Comparison of ENCODE assay signal across 8 cellular contexts in the genomic region with DNA sequence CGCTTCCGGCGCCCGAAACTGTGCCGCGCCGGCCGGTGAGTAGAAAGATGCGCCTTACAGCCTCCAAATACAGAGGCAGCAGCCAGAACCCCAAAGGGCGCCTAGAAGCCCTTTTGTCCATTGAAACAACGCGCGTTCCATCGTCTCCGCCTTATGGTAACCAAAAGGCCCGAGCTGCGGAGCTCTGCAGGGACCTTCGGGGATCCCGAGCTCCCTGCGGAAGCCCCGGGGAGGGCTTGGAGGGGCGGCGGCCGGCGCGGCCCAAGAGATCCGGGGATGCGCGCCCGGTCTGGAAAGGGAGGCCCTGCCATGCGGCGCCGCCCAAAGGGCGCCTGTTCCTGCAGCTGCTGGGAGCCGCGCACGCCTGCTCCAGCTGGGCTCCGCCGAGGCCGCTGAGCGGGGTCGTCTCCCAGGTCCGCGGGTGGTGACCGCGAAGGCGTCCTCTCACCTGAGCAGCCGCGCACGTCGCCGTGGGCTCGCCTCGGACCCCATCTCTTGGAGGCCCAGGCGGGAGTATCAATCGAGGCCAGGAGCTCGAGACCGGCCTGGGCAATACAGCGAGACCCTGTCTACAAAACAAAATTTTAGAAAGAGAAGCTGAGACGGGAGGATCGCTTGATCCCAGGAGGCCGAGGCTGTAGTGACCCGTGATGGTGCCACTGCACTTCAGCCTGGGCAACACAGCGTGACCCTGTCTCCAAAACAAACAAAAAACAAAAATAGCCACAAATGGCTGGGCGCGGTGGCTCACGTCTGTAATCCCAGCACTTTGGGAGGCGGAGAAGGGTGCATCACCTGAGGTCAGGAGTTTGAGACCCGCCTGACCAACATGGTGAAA. TPM values are rescaled to one million over a fixed set of nuclear protein-coding genes. Genes with fewer than 3 reads are reported as not detected.
DNase-seq lines count a peak whose midpoint lies in the region; ATAC-seq and TF ChIP-seq lines count a peak whose summit lies in the region.

No MANE protein-coding gene starts in this region.

- H3K4me1 Mint-ChIP-seq in CD8-positive, alpha-beta T cell (ENCODE audit: low read depth), result peaks cover 57% of the 10 kb centered on the region

- H3K27ac Mint-ChIP-seq in CD8-positive, alpha-beta T cell, result peak overlapping the region; percentile 97

- CTCF ChIA-PET in CD8-positive, alpha-beta T cell (lab: Charles Lee), result interaction anchor here (1.0 to 4.3 kb wide), 4 partner anchors 9 to 252 kb away, joined by 4 to 34 read pairs (median 8); no protein-coding TSS in a partner anchor

- H3K9me3 Mint-ChIP-seq in CD8-positive, alpha-beta T cell, result no peaks in the 10 kb centered on the region

- peak overlapping the region; percentile 91 for H3K4me3 Mint-ChIP-seq in CD8-positive, alpha-beta T cell

- H3K27me3 Mint-ChIP-seq in CD8-positive, alpha-beta T cell (ENCODE audit: low read depth), result no peaks in the 10 kb centered on the region

- no peaks in the 10 kb centered on the region for H3K36me3 ChIP-seq in CD8-positive, alpha-beta T cell (ENCODE audit: insufficient read depth, low read length)

- peak overlapping the region; percentile 84 for H3K27ac ChIP-seq in CD8-positive, alpha-beta T cell (ENCODE audit: low read depth, low read length)

- TF ChIP-seq CTCF in CD8-positive, alpha-beta T cell (IDR thresholded peaks at IDR 0.05), result no peak
- TF ChIP-seq CTCF in fibroblast of villous mesenchyme (IDR thresholded peaks at IDR 0.05; ENCODE audit: insufficient read depth, low read depth, low read length), result no peak
- no peak for TF ChIP-seq CTCF in omental fat pad (IDR thresholded peaks at IDR 0.05)

- peaks cover 44% of the 10 kb centered on the region for H3K4me1 ChIP-seq in CD8-positive, alpha-beta T cell (ENCODE audit: insufficient read depth, low read length)

- H3K9me3 ChIP-seq in CD8-positive, alpha-beta T cell (ENCODE audit: low read length), result no peaks in the 10 kb centered on the region

- H3K36me3 Mint-ChIP-seq in CD8-positive, alpha-beta T cell, result peaks cover 3% of the 10 kb centered on the region

- peak overlapping the region; percentile 91 for H3K4me3 ChIP-seq in CD8-positive, alpha-beta T cell (ENCODE audit: low read depth, low read length)
- peak overlapping the region; percentile 82 for H3K4me3 ChIP-seq in fibroblast of villous mesenchyme (ENCODE audit: low read depth, low read length)

- intact Hi-C loops in CD8-positive, alpha-beta T cell (cut with DNase I, micrococcal nuclease), result loop anchor here in 1 of 2 experiments (1.0 kb wide), 1 partner anchor 67 kb away; the partner anchor contains the start of gene C16orf95

- no peaks in the 10 kb centered on the region for H3K27me3 ChIP-seq in CD8-positive, alpha-beta T cell (ENCODE audit: insufficient read depth, low read length)

- POLR2A ChIA-PET in CD8-positive, alpha-beta T cell (lab: Charles Lee), result interaction anchor here (0.9 to 3.5 kb wide), 11 partner anchors 9 to 566 kb away, joined by 3 to 46 read pairs (median 4); partner anchors contain the start of genes BANP, C16orf95, KLHDC4 and MAP1LC3B

- DNase-seq in CD8-positive, alpha-beta T cell, result no peak
- peak; percentile 61 for DNase-seq in T1000 (lab: John Stamatoyannopoulos, UW)
- DNase-seq in fibroblast of villous mesenchyme (ENCODE audit: low read depth), result no peak
- no peak for DNase-seq in omental fat pad (ENCODE audit: low spot score)
- DNase-seq in cortex of kidney (lab: John Stamatoyannopoulos, UW), result no peak
- DNase-seq in GOT3 (lab: John Stamatoyannopoulos, UW), result no peak

- ATAC-seq in CD8-positive, alpha-beta T cell, result no peak
- ATAC-seq in GM19324 (IDR thresholded peaks at IDR 0.05; ENCODE audit: low FRiP score, unreplicated experiment) (peak; percentile 1), HG03457 (IDR thresholded peaks at IDR 0.05; ENCODE audit: unreplicated experiment) (peak; percentile 5), omental fat pad (ENCODE audit: low FRiP score) (peak; percentile 7)

RNA-seq across cellular contexts. Expression of gene FBXO31, which starts 0.8 kb away (rescaled TPM):
- 10 to 100 TPM; 34.7 to 46.8 TPM for total RNA-seq in CD8-positive, alpha-beta T cell
- total RNA-seq in fibroblast of villous mesenchyme (25.9 and 26.7 TPM in 2 replicates), omental fat pad (100 to 1,000 TPM in 1 of 4 donors, 10 to 100 TPM in 3; 32.8 to 187 (median 61.9) TPM)

RNA-seq across cellular contexts. Expression of gene MAP1LC3B, which starts 7.8 kb away (rescaled TPM):
- total RNA-seq in CD8-positive, alpha-beta T cell, result 100 to 1,000 TPM; 104 to 108 TPM
- 25.1 and 36.3 TPM in 2 replicates for total RNA-seq in fibroblast of villous mesenchyme
- total RNA-seq in omental fat pad, result 100 to 1,000 TPM in 2 of 4 donors, 10 to 100 TPM in 2; 73.8 to 123 (median 97.8) TPM
